In the genomic region with DNA sequence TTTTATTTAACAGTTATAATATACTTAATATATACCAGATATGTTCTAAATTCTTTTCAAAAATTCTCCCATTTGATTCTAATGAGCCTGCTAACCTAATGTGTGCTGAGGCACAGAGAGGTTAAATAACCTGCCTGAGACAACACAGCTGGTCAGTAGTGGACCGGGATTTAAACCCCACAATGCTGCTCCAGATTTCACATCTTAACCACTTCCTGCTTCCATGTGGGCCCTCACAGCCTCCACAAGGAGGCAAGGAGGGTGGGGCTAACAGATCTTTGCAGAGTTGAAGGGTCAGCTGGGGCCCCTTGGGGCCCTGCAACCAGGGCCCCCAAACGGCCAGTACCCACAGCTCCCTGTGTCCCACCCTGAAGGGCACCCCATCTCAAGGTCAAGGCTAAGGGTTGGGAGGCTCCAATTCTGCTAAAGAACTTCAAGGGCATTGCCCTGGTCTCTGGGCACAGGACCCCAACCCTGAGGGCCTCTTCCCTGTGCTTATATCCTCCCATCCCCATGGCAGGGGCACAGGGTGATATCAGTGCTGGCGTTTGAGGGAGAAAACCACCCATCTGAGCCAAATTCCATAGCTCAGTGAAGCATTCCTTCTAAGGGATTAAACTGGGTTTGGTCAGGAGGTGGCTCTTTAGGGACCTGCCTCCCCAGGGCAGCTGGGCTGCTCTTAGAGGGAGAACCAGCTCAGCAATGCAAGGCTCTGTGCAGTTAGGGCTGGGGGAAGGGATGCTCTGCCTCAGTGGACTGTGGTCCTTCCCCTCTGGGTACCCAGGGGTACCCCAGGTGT, we compare ENCODE assay signal across 15 cellular contexts. TPM values are rescaled to one million over a fixed set of nuclear protein-coding genes. Genes with fewer than 3 reads are reported as not detected.
A peak's percentile ranks its signal among the peaks of the same experiment; 100 is the strongest.
DNase-seq lines count a peak whose midpoint lies in the region; ATAC-seq, FAIRE-seq and TF ChIP-seq lines count a peak whose summit lies in the region.
"Had no signal": no experiment of that assay in that cellular context is flagged by ENCODE, and none has a peak within 500 bp of the region (broad histone marks: within the 10 kb centered on the region; RNA-seq: fewer than 3 reads in every experiment).

No MANE protein-coding gene starts in this region.

- POLR2A ChIA-PET in Panc1 (lab: Charles Lee): no interaction called here

- no peak for FAIRE-seq in frontal cortex (lab: Jason Lieb, UNC)

- BruUV-seq in Panc1 (replicated peaks; lab: Mats Ljungman, UMichigan): no TSS peak

- H3K4me3 ChIP-seq in Panc1 (ENCODE audit: low read depth in 2 of 2, low read length in 2 of 2) (peak overlapping the region; percentile 30 to 67; a peak in 3 of 4 replicates), skeletal muscle satellite cell (ENCODE audit: low read length) (no peak overlapping the region), right atrium auricular region (no peak overlapping the region)
- H3K4me3 ChIP-seq: ovary had no signal

- ATAC-seq in Panc1 (no peak), HG02759 (IDR thresholded peaks at IDR 0.05; ENCODE audit: unreplicated experiment) (no peak)

- CTCF ChIA-PET in Panc1 (lab: Charles Lee): interaction anchor here (0.5 to 1.1 kb wide), 3 partner anchors 22 to 690 kb away, joined by 3 to 8 read pairs (median 5); no protein-coding TSS in a partner anchor

- in situ Hi-C loops in Panc1 (cut with HindIII; ENCODE audit: low pct_unique_long_range_greater_than_20kb, low sequenced_read_pairs): no loop called here

- intact Hi-C loops in Panc1 (cut with micrococcal nuclease; ENCODE audit: unreplicated experiment): no loop called here

- peak overlapping the region; percentile 52 for H3K9ac ChIP-seq in skeletal muscle satellite cell (ENCODE audit: low read depth, low read length)

- peaks cover 96% of the 10 kb centered on the region for H3K4me1 ChIP-seq in Panc1 (ENCODE audit: control insufficient read depth, insufficient read depth, low read length)
- peaks cover 81% of the 10 kb centered on the region for H3K4me1 ChIP-seq in skeletal muscle satellite cell (ENCODE audit: control insufficient read depth, insufficient read depth, low read length)
- H3K4me1 ChIP-seq in right atrium auricular region: peaks cover 0 to 62% of the 10 kb centered on the region in 2 donors

- DNase-seq in GM03348 (ENCODE audit: low spot score) (peak; percentile 88), Panc1 (ENCODE audit: low read depth, low spot score) (no peak), epithelial cell of prostate (ENCODE audit: low read depth, low spot score) (no peak), frontal cortex (ENCODE audit: low spot score in 2 of 2) (no peak), NCI-H1417 (lab: John Stamatoyannopoulos, UW) (no peak), right atrium auricular region (ENCODE audit: low spot score) (no peak)
- DNase-seq: activated CD8-positive, alpha-beta memory T cell treated with anti-CD3 and anti-CD28 coated beads for 24 hours; activated naive CD4-positive, alpha-beta T cell treated with anti-CD3 and anti-CD28 coated beads, Interleukin-2, amount 10 ng/mL, durations not matched to agents 7 days and 5 days; head of caudate nucleus; NK-92 treated with Interleukin-12 subunit alpha and Interleukin-12 subunit beta, amount 100 ng/mL, for 24 hours; ovary; stimulated activated CD4-positive, alpha-beta T cell treated with anti-CD3 and anti-CD28 coated beads, Interleukin-4, amount 100 ng/mL, for 24 hours had no signal

- H3K9me3 ChIP-seq in Panc1 (ENCODE audit: control insufficient read depth, insufficient read depth, low read depth, low read length) (no peaks in the 10 kb centered on the region), skeletal muscle satellite cell (replicated peaks; ENCODE audit: low read length) (no peaks in the 10 kb centered on the region), right atrium auricular region (no peaks in the 10 kb centered on the region)
- H3K9me3 ChIP-seq: ovary had no signal

- H3K27ac ChIP-seq in Panc1 (ENCODE audit: low read length) (peak overlapping the region; percentile 95), epithelial cell of prostate (peak overlapping the region; percentile 84), right atrium auricular region (no peak overlapping the region)
- H3K27ac ChIP-seq: ovary had no signal

- H3K36me3 ChIP-seq in Panc1 (ENCODE audit: control insufficient read depth, insufficient read depth, low read length) (no peaks in the 10 kb centered on the region), skeletal muscle satellite cell (ENCODE audit: insufficient read depth, low read length) (no peaks in the 10 kb centered on the region), right atrium auricular region (no peaks in the 10 kb centered on the region)
- H3K36me3 ChIP-seq: ovary had no signal

- TF ChIP-seq CTCF in Panc1 (IDR thresholded peaks at IDR 0.05): no peak
- no peak for TF ChIP-seq CTCF in right atrium auricular region (IDR thresholded peaks at IDR 0.05)

- peak overlapping the region; percentile 31 for H3K4me2 ChIP-seq in skeletal muscle satellite cell (ENCODE audit: low read length)

- H3K27me3 ChIP-seq in Panc1 (ENCODE audit: control insufficient read depth, insufficient read depth, low read length): no peaks in the 10 kb centered on the region
- H3K27me3 ChIP-seq in skeletal muscle satellite cell (ENCODE audit: control insufficient read depth, insufficient read depth, low read length): no peaks in the 10 kb centered on the region
- H3K27me3 ChIP-seq in right atrium auricular region: no peaks in the 10 kb centered on the region
- H3K27me3 ChIP-seq: ovary had no signal

RNA-seq across cellular contexts. Expression of gene KRT80, which starts 2.2 kb away (rescaled TPM):
- total RNA-seq in Panc1 (2021; ENCODE audit: unreplicated experiment): 51.5 TPM
- polyA plus RNA-seq in Panc1 (2012; ENCODE audit: insufficient read length): 30.3 TPM
- total RNA-seq in skeletal muscle satellite cell (2012; rRNA removed): under 0.01 and 1.5 TPM in 2 replicates
- not detected for total RNA-seq in frontal cortex
- 1 to 10 TPM in 1 of 2 donors, under 1 TPM in 1; 0.30 to 1.5 TPM for total RNA-seq in right atrium auricular region
- total RNA-seq: T-helper 2 cell treated with Interferon-gamma antibody and Interleukin-4, amounts not matched to agents 100 ng/mL and 5 ng/mL, for 36 hours had no signal

RNA-seq across cellular contexts. Expression of gene KRT7, which starts 43.5 kb away (rescaled TPM):
- total RNA-seq in Panc1 (2021; ENCODE audit: unreplicated experiment): 16.8 TPM
- polyA plus RNA-seq in Panc1 (2012; ENCODE audit: insufficient read length): 19.1 TPM
- total RNA-seq in skeletal muscle satellite cell (2012; rRNA removed): 2.3 and 12.5 TPM in 2 replicates
- not detected for total RNA-seq in frontal cortex
- 10 to 100 TPM; 14.7 to 58.4 TPM for total RNA-seq in right atrium auricular region

Comparison
In these comparisons a context has a peak if more than half of its experiments do, and no peak if none do; other contexts are left out.
1. H3K27ac ChIP-seq: peak in Panc1 (single experiment) and epithelial cell of prostate (single experiment); none in right atrium auricular region (0 of 2).
2. H3K4me3 ChIP-seq: peak in Panc1 (2 of 2); none in skeletal muscle satellite cell (single experiment) and right atrium auricular region (0 of 2).
3. RNA of gene KRT80, which starts 2.2 kb away (total RNA-seq): 51.5 TPM in Panc1 (single experiment); 0.30 to 1.5 TPM in right atrium auricular region and not detected in frontal cortex (single experiment); every median in the first group is over 10 times any median in the second.
4. RNA of gene KRT7, which starts 43.5 kb away (total RNA-seq): 14.7 to 58.4 TPM in right atrium auricular region and 16.8 TPM in Panc1 (single experiment); not detected in frontal cortex (single experiment); every median in the first group is over 10 times any median in the second.